ENCODE assay signal across 23 cellular contexts in the genomic region with DNA sequence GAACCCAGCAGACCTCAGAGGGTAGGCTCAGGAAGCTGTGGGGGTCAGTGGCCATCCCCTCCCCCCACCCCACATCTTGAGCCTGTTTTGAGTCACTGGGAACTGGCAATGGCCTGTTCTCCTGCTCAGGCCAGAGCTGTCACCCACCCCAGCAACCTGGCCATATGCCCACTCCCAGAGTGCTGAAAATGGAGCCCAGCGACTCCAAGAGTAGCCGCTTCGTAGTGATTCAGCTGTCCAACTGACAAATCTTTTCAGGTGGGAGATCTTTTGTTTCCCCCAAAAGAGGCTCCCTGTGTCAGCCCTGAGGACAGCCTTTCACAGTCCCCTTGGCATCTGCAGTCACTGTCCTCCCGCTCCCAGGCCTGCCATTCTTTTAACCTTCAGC. TPM values are rescaled to one million over a fixed set of nuclear protein-coding genes. Genes with fewer than 3 reads are reported as not detected.
"Had no signal": no experiment of that assay in that cellular context is flagged by ENCODE, and none has a peak within 500 bp of the region (broad histone marks: within the 10 kb centered on the region; RNA-seq: fewer than 3 reads in every experiment).

No MANE protein-coding gene starts in this region.

- H3K27me3 ChIP-seq: body of pancreas, foreskin keratinocyte, upper lobe of left lung had no signal

- H3K4me3 ChIP-seq: body of pancreas, left ventricle myocardium inferior, thoracic aorta, upper lobe of left lung had no signal

- H3K27ac Mint-ChIP-seq: activated CD4-positive, alpha-beta T cell treated with anti-CD3 and anti-CD28 coated beads, Interleukin-2, amount 10 ng/mL, durations not matched to agents 7 days and 5 days; activated naive CD4-positive, alpha-beta T cell treated with anti-CD3 and anti-CD28 coated beads, Interleukin-2, amount 50 U/mL, for 24 hours; immature natural killer cell; mesothelial cell of epicardium; natural killer cell; T-cell; T-helper 2 cell treated with Interferon-gamma antibody and Interleukin-4, amounts not matched to agents 5 μg/mL and 100 μg/mL, for 36 hours had no signal

- H3K4me1 Mint-ChIP-seq: activated CD4-positive, alpha-beta T cell treated with anti-CD3 and anti-CD28 coated beads, Interleukin-2, amount 10 ng/mL, durations not matched to agents 7 days and 5 days; activated naive CD4-positive, alpha-beta T cell treated with anti-CD3 and anti-CD28 coated beads, Interleukin-2, amount 50 U/mL, for 24 hours; mesothelial cell of epicardium had no signal

- H3K36me3 ChIP-seq: thoracic aorta, upper lobe of left lung had no signal

- H3K9me3 Mint-ChIP-seq: activated CD4-positive, alpha-beta T cell treated with anti-CD3 and anti-CD28 coated beads, Interleukin-2, amount 10 ng/mL, durations not matched to agents 7 days and 5 days; activated naive CD4-positive, alpha-beta T cell treated with anti-CD3 and anti-CD28 coated beads, Interleukin-2, amount 50 U/mL, for 24 hours; mesothelial cell of epicardium; natural killer cell; T-cell; T-helper 2 cell treated with Interferon-gamma antibody and Interleukin-4, amounts not matched to agents 5 μg/mL and 100 μg/mL, for 36 hours had no signal

- H3K4me3 Mint-ChIP-seq: activated CD4-positive, alpha-beta T cell treated with anti-CD3 and anti-CD28 coated beads, Interleukin-2, amount 10 ng/mL, durations not matched to agents 7 days and 5 days; activated naive CD4-positive, alpha-beta T cell treated with anti-CD3 and anti-CD28 coated beads, Interleukin-2, amount 50 U/mL, for 24 hours; immature natural killer cell; mesothelial cell of epicardium; natural killer cell; T-cell; T-helper 2 cell treated with Interferon-gamma antibody and Interleukin-4, amounts not matched to agents 5 μg/mL and 100 μg/mL, for 36 hours had no signal

- H3K27ac ChIP-seq: body of pancreas, foreskin keratinocyte, left ventricle myocardium inferior, parathyroid adenoma, thoracic aorta, upper lobe of left lung, VCaP had no signal

- H3K27me3 Mint-ChIP-seq: activated CD4-positive, alpha-beta T cell treated with anti-CD3 and anti-CD28 coated beads, Interleukin-2, amount 10 ng/mL, durations not matched to agents 7 days and 5 days; activated naive CD4-positive, alpha-beta T cell treated with anti-CD3 and anti-CD28 coated beads, Interleukin-2, amount 50 U/mL, for 24 hours; T-cell had no signal

- ATAC-seq: body of pancreas, foreskin keratinocyte, natural killer cell, T-cell had no signal

- H3K4me1 ChIP-seq: body of pancreas, foreskin keratinocyte, parathyroid adenoma, upper lobe of left lung had no signal

- H3K36me3 Mint-ChIP-seq: activated naive CD4-positive, alpha-beta T cell treated with anti-CD3 and anti-CD28 coated beads, Interleukin-2, amount 50 U/mL, for 24 hours; immature natural killer cell; mesothelial cell of epicardium; natural killer cell; T-cell had no signal

- DNase-seq: activated CD4-positive, alpha-beta T cell treated with anti-CD3 and anti-CD28 coated beads, Interleukin-2, amount 10 ng/mL, durations not matched to agents 7 days and 5 days; activated CD4-positive, CD25-positive, alpha-beta regulatory T cell treated with anti-CD3 and anti-CD28 coated beads, Interleukin-2, amount 50 U/mL, for 72 hours; activated gamma-delta T cell treated with Interleukin-2 at 50 U/mL for 16 hours; activated T-cell treated with anti-CD3 and anti-CD28 coated beads, Interleukin-2, amount 50 U/mL, for 1 hour; body of pancreas; dermis blood vessel endothelial cell; effector CD8-positive, alpha-beta T cell; foreskin keratinocyte; immature natural killer cell; kidney glomerular epithelial cell; left ventricle myocardium inferior; natural killer cell; stimulated activated CD4-positive, alpha-beta T cell treated with anti-CD3 and anti-CD28 coated beads, Interleukin-4, amount 100 ng/mL, for 1 hour; stimulated activated naive CD4-positive, alpha-beta T cell; T-cell; upper lobe of left lung had no signal

- H3K9me3 ChIP-seq: body of pancreas, left ventricle myocardium inferior, thoracic aorta, upper lobe of left lung had no signal

RNA-seq across cellular contexts. Expression of a gene that starts 32.4 kb away (rescaled TPM):
- total RNA-seq: activated CD4-positive, alpha-beta T cell treated with anti-CD3 and anti-CD28 coated beads, Interleukin-2, amount 10 ng/mL, durations not matched to agents 7 days and 5 days; dermis blood vessel endothelial cell; foreskin keratinocyte; lung microvascular endothelial cell; mesothelial cell of epicardium; T-cell had no signal
- polyA plus RNA-seq: foreskin keratinocyte, immature natural killer cell had no signal
